ENCODE assay signal across 18 cellular contexts in genomic region chr6:147395158-147395557, GRCh38.
"Had no signal": no experiment of that assay in that cellular context is flagged by ENCODE, and none has a peak within 500 bp of the region (broad histone marks: within the 10 kb centered on the region; RNA-seq: fewer than 3 reads in every experiment).

No MANE protein-coding gene starts in this region.

- H3K27me3 ChIP-seq: heart left ventricle, left lung had no signal

- H3K4me3 ChIP-seq: heart left ventricle, left lung, prostate gland had no signal

- ATAC-seq: activated T-cell treated with anti-CD3 and anti-CD28 coated beads, Interleukin-2, amount 50 U/mL, for 4 hours; heart left ventricle; left lung; natural killer cell; sciatic nerve; T-cell had no signal

- H3K4me1 ChIP-seq: heart left ventricle, left lung, prostate gland had no signal

- H3K27ac ChIP-seq: heart left ventricle, left lung, prostate gland had no signal

- H3K36me3 ChIP-seq: heart left ventricle, left lung, prostate gland had no signal

- H3K9me3 ChIP-seq: heart left ventricle, prostate gland had no signal

- DNase-seq: activated CD4-positive, alpha-beta T cell treated with anti-CD3 and anti-CD28 coated beads for 1 hour; activated CD4-positive, alpha-beta T cell treated with anti-CD3 and anti-CD28 coated beads, Interleukin-2, amount 50 U/mL, for 48 hours; activated effector memory CD4-positive, alpha-beta T cell treated with anti-CD3 and anti-CD28 coated beads, Interleukin-2, amount 50 U/mL, for 16 hours; activated T-cell treated with anti-CD3 and anti-CD28 coated beads, Interleukin-2, amount 50 U/mL, for 4 hours; anterior cingulate cortex; central memory CD4-positive, alpha-beta T cell; dermis blood vessel endothelial cell; heart left ventricle; islet precursor cell; left lung; natural killer cell; nucleus accumbens; stimulated activated CD4-positive, alpha-beta T cell treated with anti-CD3 and anti-CD28 coated beads, Interleukin-12 subunit alpha, Interleukin-12 subunit beta, amount 100 ng/mL, for 4 hours; stimulated activated naive CD4-positive, alpha-beta T cell; T-cell; T1000 had no signal
